Comparison of ENCODE assay signal across 30 cellular contexts in the genomic region with DNA sequence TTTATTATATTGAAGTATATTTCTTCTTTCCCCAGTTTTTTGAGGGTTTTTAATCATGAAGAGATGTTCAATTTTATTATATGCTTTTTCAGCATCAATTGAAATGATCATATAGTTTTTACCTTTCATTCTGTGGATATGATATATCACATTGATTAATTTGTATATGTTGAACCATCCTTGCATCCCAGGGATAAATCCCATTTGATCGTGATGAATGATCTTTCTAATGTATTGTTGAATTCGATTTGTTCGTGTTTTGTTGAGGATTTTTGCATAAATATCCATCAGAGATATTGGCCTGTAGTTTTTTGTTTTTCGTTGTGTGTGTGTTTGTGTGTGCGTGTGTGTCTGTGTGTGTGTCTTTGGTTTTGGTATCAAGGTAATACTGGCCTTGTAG.
A peak's percentile ranks its signal among the peaks of the same experiment; 100 is the strongest.
DNase-seq lines count a peak whose midpoint lies in the region; ATAC-seq, FAIRE-seq and TF ChIP-seq lines count a peak whose summit lies in the region.
"Had no signal": no experiment of that assay in that cellular context is flagged by ENCODE, and none has a peak within 500 bp of the region (broad histone marks: within the 10 kb centered on the region; RNA-seq: fewer than 3 reads in every experiment).

No MANE protein-coding gene starts in this region.

- DNase-seq in K562 (ENCODE audit: extremely low read depth in 1 of 4, low spot score in 3 of 4) (no peak), pancreas (no peak), amniotic stem cell (lab: John Stamatoyannopoulos, UW) (no peak), C1 segment of cervical spinal cord (lab: John Stamatoyannopoulos, UW) (no peak)
- DNase-seq: 8988T; ACHN; AML-193; BE2C; Caco-2; Calu3; CD4-positive, alpha-beta memory T cell; CD4-positive, alpha-beta T cell; CD4-positive, CD25-positive, alpha-beta regulatory T cell; CD8-positive, alpha-beta memory T cell; CD8-positive, alpha-beta T cell; COR-L47; DMS 273 treated with DMSO at 0.1 percent for 48 hours; DMS153; DMS53; DMS79; DMS79 treated with DMSO at 0.1 percent for 48 hours; DND-41; EL had no signal

- H4K20me1 ChIP-seq in K562 (replicated peaks; ENCODE audit: control insufficient read depth, insufficient read depth, low read length): no peaks in the 10 kb centered on the region
- H4K20me1 ChIP-seq: BLaER1; BLaER1 treated with 17β-estradiol and CSF1 and Interleukin-3, amounts not matched to agents 10 nM and 100 nM had no signal

- H3K27me3 ChIP-seq in K562 (ENCODE audit: control insufficient read depth in 2 of 2, insufficient read depth in 2 of 2, low read length in 2 of 2) (no peaks in the 10 kb centered on the region), pancreas (no peaks in the 10 kb centered on the region)
- H3K27me3 ChIP-seq: BE2C; BLaER1; BLaER1 treated with 17β-estradiol and CSF1 and Interleukin-3, amounts not matched to agents 10 nM and 100 nM had no signal

- no peak for TF ChIP-seq RAD21 in K562 (CRISPR knock-in tag; conservative IDR thresholded peaks at IDR 0.05 in 1 of 2, IDR thresholded peaks at IDR 0.05 in 1 of 2)

- H3K27ac ChIP-seq in K562 (ENCODE audit: extremely low read depth, low read depth, low read length) (no peak overlapping the region), pancreas (no peak overlapping the region)
- H3K27ac ChIP-seq: 22Rv1; A549; BLaER1; BLaER1 treated with 17β-estradiol and CSF1 and Interleukin-3, amounts not matched to agents 10 nM and 100 nM; C4-2B had no signal

- TF ChIP-seq EP300 in K562 (IDR thresholded peaks at IDR 0.05; ENCODE audit: low read length): no peak

- FAIRE-seq in K562 (lab: Jason Lieb, UNC) (no peak), pancreas (lab: Jason Lieb, UNC) (peak; percentile 23)
- FAIRE-seq: A204.1, D721Med had no signal

- no peak overlapping the region for H3K9ac ChIP-seq in K562 (ENCODE audit: insufficient read depth in 1 of 2, low read depth in 2 of 2, low read length in 2 of 2)
- H3K9ac ChIP-seq: BLaER1; BLaER1 treated with 17β-estradiol and CSF1 and Interleukin-3, amounts not matched to agents 10 nM and 100 nM had no signal

- intact Hi-C loops in K562 (cut with micrococcal nuclease): no loop called here
- intact Hi-C loops in pancreas (cut with DNase I): no loop called here

- in situ Hi-C loops in K562 (cut with MboI): no loop called here

- WGBS in K562 (ENCODE audit: insufficient coverage, low coverage, missing lambda C conversion rate): 37% methylated on average over 5 of the region's 5 CpGs
- WGBS in pancreas, 2 donors: 84 to 93% methylated on average over 5 of the region's 5 CpGs

- H3K9me3 ChIP-seq in K562 (replicated peaks; ENCODE audit: control insufficient read depth, insufficient read depth, low read depth, low read length): peaks cover 4% of the 10 kb centered on the region
- no peaks in the 10 kb centered on the region for H3K9me3 ChIP-seq in pancreas
- H3K9me3 ChIP-seq: BE2C had no signal

- ATAC-seq in K562 (no peak), pancreas (no peak)
- ATAC-seq: A549; CD8-positive, alpha-beta T cell had no signal

- no peak for TF ChIP-seq CTCF in K562 (IDR thresholded peaks at IDR 0.05 in 2 of 3, conservative IDR thresholded peaks at IDR 0.05 in 1 of 3; ENCODE audit: insufficient read depth in 2 of 3, low read depth in 1 of 3, low read length in 3 of 3)
- no peak for TF ChIP-seq CTCF in pancreas (IDR thresholded peaks at IDR 0.05)

- no peaks in the 10 kb centered on the region for H3K4me1 ChIP-seq in K562 (replicated peaks in 1 of 2; ENCODE audit: control insufficient read depth in 2 of 2, insufficient read depth in 2 of 2, low read length in 2 of 2)
- H3K4me1 ChIP-seq in pancreas: no peaks in the 10 kb centered on the region
- H3K4me1 ChIP-seq: A549; BE2C; BLaER1; BLaER1 treated with 17β-estradiol and CSF1 and Interleukin-3, amounts not matched to agents 10 nM and 100 nM; Caco-2 had no signal

- H3K36me3 ChIP-seq in K562 (ENCODE audit: control insufficient read depth, insufficient read depth, low read length) (no peaks in the 10 kb centered on the region), pancreas (no peaks in the 10 kb centered on the region)
- H3K36me3 ChIP-seq: BE2C; BLaER1; BLaER1 treated with 17β-estradiol and CSF1 and Interleukin-3, amounts not matched to agents 10 nM and 100 nM had no signal

- no peaks in the 10 kb centered on the region for H3K9me1 ChIP-seq in K562 (ENCODE audit: control insufficient read depth, insufficient read depth, low read length)

- no peaks in the 10 kb centered on the region for H3K79me2 ChIP-seq in K562 (ENCODE audit: control insufficient read depth, insufficient read depth, low read length)

- no peak overlapping the region for H2AFZ ChIP-seq in K562 (ENCODE audit: low read depth, low read length)

- no TSS peak for BruUV-seq in K562 (replicated peaks; lab: Mats Ljungman, UMichigan)

- POLR2A ChIA-PET in K562 (lab: Yijun Ruan, JAX): no interaction called here

- CTCF ChIA-PET in K562 (lab: Yijun Ruan, JAX; ENCODE audit: low intra/inter-chr PET ratio): no interaction called here

- no peak for TF ChIP-seq POLR2A in K562 (conservative IDR thresholded peaks at IDR 0.05)

- H3K4me2 ChIP-seq in K562 (ENCODE audit: insufficient read depth, low read length): no peak overlapping the region
- H3K4me2 ChIP-seq: A549; BLaER1; BLaER1 treated with 17β-estradiol and CSF1 and Interleukin-3, amounts not matched to agents 10 nM and 100 nM had no signal

- H3K4me3 ChIP-seq in K562 (no peak overlapping the region), pancreas (no peak overlapping the region)
- H3K4me3 ChIP-seq: A549; BLaER1; BLaER1 treated with 17β-estradiol and CSF1 and Interleukin-3, amounts not matched to agents 10 nM and 100 nM had no signal

TF ChIP-seq in K562, 482 proteins besides CTCF, POLR2A, EP300 and RAD21:
- TF ChIP-seq CREB1 (IDR thresholded peaks at IDR 0.05) (no peak), CREB1 (CRISPR knock-in tag; IDR thresholded peaks at IDR 0.05) (no peak), TRIM24 (IDR thresholded peaks at IDR 0.05) (0 out of 4 replicates have a peak, but pooled peaks of 1 of the 2 experiments have one; percentile 13), GABPB1 (CRISPR knock-in tag; IDR thresholded peaks at IDR 0.05) (no peak), ZNF324 (CRISPR knock-in tag; IDR thresholded peaks at IDR 0.05) (peak; percentile 98), GATAD2A (IDR thresholded peaks at IDR 0.05) (no peak)
- TF ChIP-seq, protein P1, sequence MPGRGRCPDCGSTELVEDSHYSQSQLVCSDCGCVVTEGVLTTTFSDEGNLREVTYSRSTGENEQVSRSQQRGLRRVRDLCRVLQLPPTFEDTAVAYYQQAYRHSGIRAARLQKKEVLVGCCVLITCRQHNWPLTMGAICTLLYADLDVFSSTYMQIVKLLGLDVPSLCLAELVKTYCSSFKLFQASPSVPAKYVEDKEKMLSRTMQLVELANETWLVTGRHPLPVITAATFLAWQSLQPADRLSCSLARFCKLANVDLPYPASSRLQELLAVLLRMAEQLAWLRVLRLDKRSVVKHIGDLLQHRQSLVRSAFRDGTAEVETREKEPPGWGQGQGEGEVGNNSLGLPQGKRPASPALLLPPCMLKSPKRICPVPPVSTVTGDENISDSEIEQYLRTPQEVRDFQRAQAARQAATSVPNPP (IDR thresholded peaks at IDR 0.05; ENCODE audit: borderline replicate concordance, insufficient read depth, insufficient read length): no peak
- TF ChIP-seq, protein P2, sequence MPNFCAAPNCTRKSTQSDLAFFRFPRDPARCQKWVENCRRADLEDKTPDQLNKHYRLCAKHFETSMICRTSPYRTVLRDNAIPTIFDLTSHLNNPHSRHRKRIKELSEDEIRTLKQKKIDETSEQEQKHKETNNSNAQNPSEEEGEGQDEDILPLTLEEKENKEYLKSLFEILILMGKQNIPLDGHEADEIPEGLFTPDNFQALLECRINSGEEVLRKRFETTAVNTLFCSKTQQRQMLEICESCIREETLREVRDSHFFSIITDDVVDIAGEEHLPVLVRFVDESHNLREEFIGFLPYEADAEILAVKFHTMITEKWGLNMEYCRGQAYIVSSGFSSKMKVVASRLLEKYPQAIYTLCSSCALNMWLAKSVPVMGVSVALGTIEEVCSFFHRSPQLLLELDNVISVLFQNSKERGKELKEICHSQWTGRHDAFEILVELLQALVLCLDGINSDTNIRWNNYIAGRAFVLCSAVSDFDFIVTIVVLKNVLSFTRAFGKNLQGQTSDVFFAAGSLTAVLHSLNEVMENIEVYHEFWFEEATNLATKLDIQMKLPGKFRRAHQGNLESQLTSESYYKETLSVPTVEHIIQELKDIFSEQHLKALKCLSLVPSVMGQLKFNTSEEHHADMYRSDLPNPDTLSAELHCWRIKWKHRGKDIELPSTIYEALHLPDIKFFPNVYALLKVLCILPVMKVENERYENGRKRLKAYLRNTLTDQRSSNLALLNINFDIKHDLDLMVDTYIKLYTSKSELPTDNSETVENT (CRISPR knock-in tag; IDR thresholded peaks at IDR 0.05): no peak
TF ChIP-seq in K562: peak in this region for 2.
